ENCODE assay signal across 9 cellular contexts in genomic region chr2:216006164-216006663, GRCh38. TPM values are rescaled to one million over a fixed set of nuclear protein-coding genes. Genes with fewer than 3 reads are reported as not detected.
DNase-seq lines count a peak whose midpoint lies in the region; ATAC-seq, FAIRE-seq and TF ChIP-seq lines count a peak whose summit lies in the region.
"Had no signal": no experiment of that assay in that cellular context is flagged by ENCODE, and none has a peak within 500 bp of the region (broad histone marks: within the 10 kb centered on the region; RNA-seq: fewer than 3 reads in every experiment).

No MANE protein-coding gene starts in this region.

- ATAC-seq in GM21737 (IDR thresholded peaks at IDR 0.05; ENCODE audit: unreplicated experiment) = peak; percentile 47

- no peak for TF ChIP-seq CTCF in GM12864 (IDR thresholded peaks at IDR 0.05; ENCODE audit: low read depth, low read length, missing control alignments)
- no peak for TF ChIP-seq CTCF in kidney epithelial cell (IDR thresholded peaks at IDR 0.05; ENCODE audit: insufficient read depth, low read length, poor library complexity, severe bottlenecking)

- no peaks in the 10 kb centered on the region for H3K36me3 ChIP-seq in kidney epithelial cell (ENCODE audit: control insufficient read depth, insufficient read depth, low read length)

- H3K27me3 ChIP-seq in kidney epithelial cell (ENCODE audit: control insufficient read depth, insufficient read depth, low read length) = no peaks in the 10 kb centered on the region

- H3K4me3 ChIP-seq in GM12864 (ENCODE audit: low read depth, low read length) = peak overlapping the region; percentile 16
- no peak overlapping the region for H3K4me3 ChIP-seq in kidney epithelial cell (ENCODE audit: low read depth, low read length)

- DNase-seq in GM12864 (ENCODE audit: low read depth) (peak; percentile 41), Kasumi-1 (lab: John Stamatoyannopoulos, UW) (peak; percentile 76), kidney epithelial cell (ENCODE audit: low read depth) (peak; percentile 37), urothelium cell line (ENCODE audit: low spot score) (peak; percentile 62), SK-N-DZ (ENCODE audit: low spot score) (no peak), HT-29 (ENCODE audit: low spot score) (no peak)
- peak; percentile 79 for DNase-seq in activated effector memory CD4-positive, alpha-beta T cell treated with anti-CD3 and anti-CD28 coated beads, Interleukin-2, amount 50 U/mL, for 16 hours
- DNase-seq: IMR-90 had no signal

- no peak for FAIRE-seq in urothelium cell line (lab: Jason Lieb, UNC)

RNA-seq across cellular contexts. Expression of gene MREG, which starts 7.1 kb away (rescaled TPM):
- total RNA-seq in kidney epithelial cell = 10.5 and 12.0 TPM in 2 replicates
- 14.0 and 15.8 TPM in 2 replicates for polyA plus RNA-seq in SK-N-DZ (2014; cell fraction: cytosol; rRNA removed)
- 18.0 and 24.8 TPM in 2 replicates for polyA plus RNA-seq in SK-N-DZ (2014; cell fraction: nucleus; rRNA removed)
- total RNA-seq in HT-29 (2014; rRNA removed; shearing (Covaris generic)) = 11.9 and 13.8 TPM in 2 replicates

Comparison
In these comparisons a context has a peak if more than half of its experiments do, and no peak if none do; other contexts are left out.
1. DNase-seq: peak in GM12864 (single experiment), Kasumi-1 (2 of 2), activated effector memory CD4-positive, alpha-beta T cell treated with anti-CD3 and anti-CD28 coated beads, Interleukin-2, amount 50 U/mL, for 16 hours (single experiment), kidney epithelial cell (single experiment) and urothelium cell line (single experiment); none in SK-N-DZ (single experiment) and HT-29 (single experiment).